Comparison of ENCODE assay signal across 8 cellular contexts in the genomic region with DNA sequence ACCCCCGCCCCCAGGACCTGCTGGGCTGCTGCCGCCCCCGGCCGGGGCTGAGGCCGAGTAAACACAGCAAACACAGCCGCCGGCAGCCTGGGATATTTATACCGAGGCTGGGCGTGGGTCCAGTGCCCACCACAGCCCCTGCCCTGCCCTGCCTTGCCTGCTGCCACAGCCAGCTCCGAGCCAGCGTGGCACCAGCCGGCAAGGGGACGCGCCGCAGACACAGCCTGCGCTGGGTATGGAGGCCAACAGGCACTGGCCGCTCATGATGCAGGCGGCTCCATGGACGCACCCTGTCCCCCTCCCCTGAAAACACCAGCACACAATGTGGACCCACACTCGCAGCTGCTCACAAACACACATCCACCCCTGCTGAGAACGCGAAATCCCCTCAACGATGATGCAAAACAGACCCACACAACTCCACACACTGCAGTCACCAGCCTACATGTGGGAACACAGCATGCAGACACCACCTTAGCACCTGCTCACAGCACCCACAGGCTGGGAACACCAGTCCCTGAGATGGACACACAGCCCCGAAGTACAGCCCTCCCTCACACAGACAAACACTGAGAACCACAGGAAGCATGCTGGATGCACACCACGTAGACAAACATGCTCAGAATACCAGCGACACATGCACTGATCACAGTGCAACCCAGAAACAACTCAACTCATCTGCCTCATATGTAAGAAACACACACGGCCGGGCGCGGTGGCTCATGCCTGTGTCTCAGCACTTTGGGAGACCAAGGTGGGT. TPM values are rescaled to one million over a fixed set of nuclear protein-coding genes. Genes with fewer than 3 reads are reported as not detected.
DNase-seq lines count a peak whose midpoint lies in the region; ATAC-seq and TF ChIP-seq lines count a peak whose summit lies in the region.

No MANE protein-coding gene starts in this region.

- H3K4me3 ChIP-seq in Caco-2 (ENCODE audit: low read depth, low read length) (no peak overlapping the region), astrocyte of the spinal cord (ENCODE audit: low read depth, low read length) (no peak overlapping the region)

- BruUV-seq in Caco-2 (replicated peaks; lab: Mats Ljungman, UMichigan), result no TSS peak

- H3K4me1 Mint-ChIP-seq in Caco-2 (ENCODE audit: low read depth, unreplicated experiment), result peaks cover 34% of the 10 kb centered on the region

- H3K36me3 ChIP-seq in Caco-2 (ENCODE audit: control insufficient read depth, insufficient read depth, low read length), result peaks cover 4% of the 10 kb centered on the region; the same call in 1 of the 2 replicates

- no peaks in the 10 kb centered on the region for H3K27me3 Mint-ChIP-seq in Caco-2 (ENCODE audit: insufficient read depth, unreplicated experiment)

- in situ Hi-C loops in astrocyte of the spinal cord (cut with HindIII; ENCODE audit: low sequenced_read_pairs), result no loop called here

- POLR2A ChIA-PET in Caco-2 (lab: Charles Lee), result no interaction called here

- CTCF ChIA-PET in Caco-2 (lab: Charles Lee), result interaction anchor here (0.9 kb wide), 1 partner anchor 26 kb away, joined by 3 read pairs; no protein-coding TSS in a partner anchor

- no peaks in the 10 kb centered on the region for H3K27me3 ChIP-seq in Caco-2 (replicated peaks; ENCODE audit: control insufficient read depth, insufficient read depth, low read length)

- H3K4me1 ChIP-seq in Caco-2, result peaks cover 43% of the 10 kb centered on the region

- TF ChIP-seq CTCF in Caco-2 (IDR thresholded peaks at IDR 0.05; ENCODE audit: insufficient read depth in 1 of 2, low read depth in 1 of 2, low read length in 1 of 2, severe bottlenecking in 1 of 2, unreplicated experiment in 1 of 2) (no peak), astrocyte of the spinal cord (IDR thresholded peaks at IDR 0.05; ENCODE audit: low read depth, low read length) (no peak)

- H3K4me3 Mint-ChIP-seq in Caco-2 (ENCODE audit: unreplicated experiment), result peak overlapping the region; percentile 54

- no peaks in the 10 kb centered on the region for H3K9me3 Mint-ChIP-seq in Caco-2 (ENCODE audit: unreplicated experiment)

- no peak for DNase-seq in Caco-2
- DNase-seq in HT1080 (ENCODE audit: low read depth), result peak; percentile 40
- peak; percentile 76 for DNase-seq in astrocyte of the spinal cord (ENCODE audit: low read depth, low spot score)
- DNase-seq in inferior parietal cortex (ENCODE audit: extremely low spot score), result peak; percentile 31
- DNase-seq in stimulated activated naive CD8-positive, alpha-beta T cell treated with anti-CD3 and anti-CD28 coated beads, Interleukin-15, Interleukin-2, amounts not matched to agents 100 U/mL and 50 U/mL, for 24 hours, result peak; percentile 36
- no peak for DNase-seq in middle frontal gyrus (ENCODE audit: extremely low spot score, low spot score)
- DNase-seq in NCI-H510A (lab: John Stamatoyannopoulos, UW), result no peak
- DNase-seq in NOMO-1 treated with DMSO at 0.1 percent for 48 hours (lab: John Stamatoyannopoulos, UW; ENCODE audit: unreplicated experiment), result no peak

- H3K9me3 ChIP-seq in Caco-2, result no peaks in the 10 kb centered on the region

- ATAC-seq in stimulated activated naive CD8-positive, alpha-beta T cell treated with anti-CD3 and anti-CD28 coated beads, Interleukin-15, Interleukin-2, amounts not matched to agents 100 U/mL and 50 U/mL, for 24 hours, result no peak

- peak overlapping the region; percentile 58 for H3K27ac Mint-ChIP-seq in Caco-2 (ENCODE audit: unreplicated experiment)

- H3K36me3 Mint-ChIP-seq in Caco-2 (ENCODE audit: insufficient read depth, unreplicated experiment), result peaks cover 42% of the 10 kb centered on the region

- intact Hi-C loops in Caco-2 (cut with micrococcal nuclease; ENCODE audit: unreplicated experiment), result no loop called here

RNA-seq across cellular contexts. Expression of a gene that starts 16.2 kb away (rescaled TPM):
- 47.1 and 47.8 TPM in 2 replicates for total RNA-seq in Caco-2 (2022)
- 10.0 and 14.3 TPM in 2 replicates for total RNA-seq in HT1080 (2014; rRNA removed; shearing (Covaris generic))
- 13.5 and 14.1 TPM in 2 replicates for polyA plus RNA-seq in HT1080 (2015; cell fraction: cytosol; rRNA removed)
- polyA plus RNA-seq in HT1080 (2015; cell fraction: nucleus; rRNA removed), result 12.6 and 13.6 TPM in 2 replicates

RNA-seq across cellular contexts. Expression of a gene that starts 27.6 kb away (rescaled TPM):
- total RNA-seq in Caco-2 (2022), result 15.0 and 15.3 TPM in 2 replicates
- 17.4 and 59.9 TPM in 2 replicates for total RNA-seq in HT1080 (2014; rRNA removed; shearing (Covaris generic))
- 197 and 222 TPM in 2 replicates for polyA plus RNA-seq in HT1080 (2015; cell fraction: cytosol; rRNA removed)
- 96.5 and 97.2 TPM in 2 replicates for polyA plus RNA-seq in HT1080 (2015; cell fraction: nucleus; rRNA removed)

RNA-seq across cellular contexts. Expression of a gene that starts 37.8 kb away (rescaled TPM):
- 3.6 and 4.0 TPM in 2 replicates for total RNA-seq in Caco-2 (2022)
- total RNA-seq in HT1080 (2014; rRNA removed; shearing (Covaris generic)), result 6.1 and 9.4 TPM in 2 replicates
- 8.0 and 8.8 TPM in 2 replicates for polyA plus RNA-seq in HT1080 (2015; cell fraction: cytosol; rRNA removed)
- polyA plus RNA-seq in HT1080 (2015; cell fraction: nucleus; rRNA removed), result 4.5 and 6.0 TPM in 2 replicates

RNA-seq across cellular contexts. Expression of a gene that starts 50.2 kb away (rescaled TPM):
- 1.4 and 2.2 TPM in 2 replicates for total RNA-seq in Caco-2 (2022)
- 1.2 and 5.3 TPM in 2 replicates for total RNA-seq in HT1080 (2014; rRNA removed; shearing (Covaris generic))
- polyA plus RNA-seq in HT1080 (2015; cell fraction: cytosol; rRNA removed), result 1.5 and 5.1 TPM in 2 replicates
- polyA plus RNA-seq in HT1080 (2015; cell fraction: nucleus; rRNA removed), result 11.2 and 12.0 TPM in 2 replicates

Comparison
In these comparisons a context has a peak if more than half of its experiments do, and no peak if none do; other contexts are left out.
1. DNase-seq: peak in HT1080 (single experiment), astrocyte of the spinal cord (single experiment), inferior parietal cortex (single experiment) and stimulated activated naive CD8-positive, alpha-beta T cell treated with anti-CD3 and anti-CD28 coated beads, Interleukin-15, Interleukin-2, amounts not matched to agents 100 U/mL and 50 U/mL, for 24 hours (single experiment); none in Caco-2 (0 of 2), middle frontal gyrus (single experiment), NCI-H510A (single experiment) and NOMO-1 treated with DMSO at 0.1 percent for 48 hours (single experiment).